1 cellular context compared by ENCODE assay signal in genomic region chr1:40763742-40764532, GRCh38.
TF ChIP-seq lines count a peak whose summit lies in the region.

No MANE protein-coding gene starts in this region.

TF ChIP-seq in HCT116, 20 proteins besides CTCF, POLR2A, EP300 and RAD21 (continued from another document):
- TF ChIP-seq, protein P1, sequence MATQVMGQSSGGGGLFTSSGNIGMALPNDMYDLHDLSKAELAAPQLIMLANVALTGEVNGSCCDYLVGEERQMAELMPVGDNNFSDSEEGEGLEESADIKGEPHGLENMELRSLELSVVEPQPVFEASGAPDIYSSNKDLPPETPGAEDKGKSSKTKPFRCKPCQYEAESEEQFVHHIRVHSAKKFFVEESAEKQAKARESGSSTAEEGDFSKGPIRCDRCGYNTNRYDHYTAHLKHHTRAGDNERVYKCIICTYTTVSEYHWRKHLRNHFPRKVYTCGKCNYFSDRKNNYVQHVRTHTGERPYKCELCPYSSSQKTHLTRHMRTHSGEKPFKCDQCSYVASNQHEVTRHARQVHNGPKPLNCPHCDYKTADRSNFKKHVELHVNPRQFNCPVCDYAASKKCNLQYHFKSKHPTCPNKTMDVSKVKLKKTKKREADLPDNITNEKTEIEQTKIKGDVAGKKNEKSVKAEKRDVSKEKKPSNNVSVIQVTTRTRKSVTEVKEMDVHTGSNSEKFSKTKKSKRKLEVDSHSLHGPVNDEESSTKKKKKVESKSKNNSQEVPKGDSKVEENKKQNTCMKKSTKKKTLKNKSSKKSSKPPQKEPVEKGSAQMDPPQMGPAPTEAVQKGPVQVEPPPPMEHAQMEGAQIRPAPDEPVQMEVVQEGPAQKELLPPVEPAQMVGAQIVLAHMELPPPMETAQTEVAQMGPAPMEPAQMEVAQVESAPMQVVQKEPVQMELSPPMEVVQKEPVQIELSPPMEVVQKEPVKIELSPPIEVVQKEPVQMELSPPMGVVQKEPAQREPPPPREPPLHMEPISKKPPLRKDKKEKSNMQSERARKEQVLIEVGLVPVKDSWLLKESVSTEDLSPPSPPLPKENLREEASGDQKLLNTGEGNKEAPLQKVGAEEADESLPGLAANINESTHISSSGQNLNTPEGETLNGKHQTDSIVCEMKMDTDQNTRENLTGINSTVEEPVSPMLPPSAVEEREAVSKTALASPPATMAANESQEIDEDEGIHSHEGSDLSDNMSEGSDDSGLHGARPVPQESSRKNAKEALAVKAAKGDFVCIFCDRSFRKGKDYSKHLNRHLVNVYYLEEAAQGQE (IDR thresholded peaks at IDR 0.05; ENCODE audit: low read depth), result no peak
- TF ChIP-seq YY1 (IDR thresholded peaks at IDR 0.05; ENCODE audit: extremely low read depth, insufficient replicate concordance, low read depth, low read length) (no peak), EGR1 (IDR thresholded peaks at IDR 0.05; ENCODE audit: low read depth) (no peak)
